ENCODE assay signal across 9 cellular contexts in genomic region chr9:2837915-2838314, GRCh38. TPM values are rescaled to one million over a fixed set of nuclear protein-coding genes. Genes with fewer than 3 reads are reported as not detected.
DNase-seq lines count a peak whose midpoint lies in the region; ATAC-seq, FAIRE-seq and TF ChIP-seq lines count a peak whose summit lies in the region.
"Had no signal": no experiment of that assay in that cellular context is flagged by ENCODE, and none has a peak within 500 bp of the region (broad histone marks: within the 10 kb centered on the region; RNA-seq: fewer than 3 reads in every experiment).

No MANE protein-coding gene starts in this region.

- no peak overlapping the region for H3K9ac ChIP-seq in H1 (replicated peaks in 1 of 4; ENCODE audit: extremely low read depth in 1 of 4, low read depth in 3 of 4, low read length in 3 of 4)
- H3K9ac ChIP-seq in neural progenitor cell: no peak overlapping the region

- H4K20me1 ChIP-seq in H1 (replicated peaks in 1 of 2; ENCODE audit: control insufficient read depth in 1 of 2, insufficient read depth in 2 of 2, low read length in 2 of 2): peaks cover 11 to 14% of the 10 kb centered on the region in 2 experiments
- peaks cover 19% of the 10 kb centered on the region for H4K20me1 ChIP-seq in neural progenitor cell (ENCODE audit: low read depth)

- H3K56ac ChIP-seq in H1 (replicated peaks; ENCODE audit: insufficient read length, low read depth, low read length): no peak overlapping the region

- H3F3A ChIP-seq in neural progenitor cell (ENCODE audit: low read depth): no peaks in the 10 kb centered on the region

- CTCF ChIA-PET in CD4-positive, alpha-beta memory T cell (lab: Charles Lee; ENCODE audit: partially characterized antibody): no interaction called here
- CTCF ChIA-PET in H1 (lab: Charles Lee; ENCODE audit: partially characterized antibody): no interaction called here

- no peak overlapping the region for H3K23ac ChIP-seq in H1 (ENCODE audit: insufficient read length)

- no peak for DNase-seq in CD4-positive, alpha-beta memory T cell
- DNase-seq in NCI-H526 (lab: John Stamatoyannopoulos, UW) (peak; percentile 12 to 16), H1 (ENCODE audit: low read depth in 1 of 2, low spot score in 2 of 2) (no peak), neural progenitor cell (ENCODE audit: low spot score) (no peak), EL (no peak), NCI-H1092 treated with DMSO at 0.1 percent for 48 hours (lab: John Stamatoyannopoulos, UW) (no peak)
- DNase-seq: caudate nucleus had no signal

- TF ChIP-seq EP300 in H1 (IDR thresholded peaks at IDR 0.05; ENCODE audit: borderline replicate concordance in 1 of 2, low read depth in 2 of 2, low read length in 2 of 2): no peak

- H3K36me3 ChIP-seq in CD4-positive, alpha-beta memory T cell (ENCODE audit: insufficient read depth, low read length): peaks cover 20% of the 10 kb centered on the region
- peaks cover 12 to 46% (median 36%) of the 10 kb centered on the region in 4 experiments for H3K36me3 ChIP-seq in H1 (ENCODE audit: control insufficient read depth in 2 of 4, insufficient read depth in 4 of 4, low read length in 3 of 4)
- peaks cover 11% of the 10 kb centered on the region for H3K36me3 ChIP-seq in neural progenitor cell

- no peak overlapping the region for H2AFZ ChIP-seq in H1 (ENCODE audit: low read length)
- no peak overlapping the region for H2AFZ ChIP-seq in neural progenitor cell (replicated peaks)

- no peak overlapping the region for H3K4me2 ChIP-seq in H1 (ENCODE audit: insufficient read depth in 1 of 2, low read depth in 2 of 2, low read length in 2 of 2)
- H3K4me2 ChIP-seq in neural progenitor cell: no peak overlapping the region

- no peaks in the 10 kb centered on the region for H3K27me3 Mint-ChIP-seq in CD4-positive, alpha-beta memory T cell
- H3K27me3 Mint-ChIP-seq in neural progenitor cell (ENCODE audit: insufficient read depth, low read depth): no peaks in the 10 kb centered on the region

- peak overlapping the region in 4 of 7 donors; percentile 17 to 84 (median 51) for H3K27ac Mint-ChIP-seq in CD4-positive, alpha-beta memory T cell
- H3K27ac Mint-ChIP-seq in neural progenitor cell: no peak overlapping the region

- H3K79me1 ChIP-seq in H1 (ENCODE audit: low read depth, low read length): no peaks in the 10 kb centered on the region; the same call in 1 of the 2 replicates

- no peak overlapping the region for H2BK5ac ChIP-seq in H1 (ENCODE audit: low read depth, low read length)

- TF ChIP-seq POLR2A in H1 (IDR thresholded peaks at IDR 0.05; ENCODE audit: control extremely low read depth in 1 of 2, low read depth in 2 of 2, low read length in 2 of 2): no peak

- H3K4me3 ChIP-seq in CD4-positive, alpha-beta memory T cell (ENCODE audit: low read length in 2 of 2): no peak overlapping the region
- H3K4me3 ChIP-seq in H1 (ENCODE audit: extremely low read depth in 1 of 4, insufficient read depth in 2 of 4, low read depth in 3 of 4, low read length in 4 of 4): no peak overlapping the region
- H3K4me3 ChIP-seq in neural progenitor cell: no peak overlapping the region

- no peaks in the 10 kb centered on the region for H3K27me3 ChIP-seq in CD4-positive, alpha-beta memory T cell (ENCODE audit: insufficient read depth, low read length)
- H3K27me3 ChIP-seq in H1 (replicated peaks in 1 of 4; ENCODE audit: control insufficient read depth in 3 of 4, extremely low read depth in 1 of 4, insufficient read depth in 3 of 4, low read length in 3 of 4) (no peaks in the 10 kb centered on the region), neural progenitor cell (no peaks in the 10 kb centered on the region)

- peaks cover 35 to 45% of the 10 kb centered on the region in 2 donors for H3K36me3 Mint-ChIP-seq in CD4-positive, alpha-beta memory T cell
- H3K36me3 Mint-ChIP-seq in neural progenitor cell: peaks cover 10% of the 10 kb centered on the region

- H3K4me1 Mint-ChIP-seq in CD4-positive, alpha-beta memory T cell: peaks cover 16 to 30% (median 20%) of the 10 kb centered on the region in 4 donors
- no peaks in the 10 kb centered on the region for H3K4me1 Mint-ChIP-seq in neural progenitor cell

- H4K8ac ChIP-seq in H1 (ENCODE audit: extremely low read depth, insufficient read depth, low read length): no peak overlapping the region

- H2BK12ac ChIP-seq in H1 (ENCODE audit: low read depth, low read length): no peak overlapping the region

- H3K4me3 Mint-ChIP-seq in CD4-positive, alpha-beta memory T cell: peak overlapping the region in 2 of 8 donors; percentile 4 to 36
- H3K4me3 Mint-ChIP-seq in neural progenitor cell: no peak overlapping the region

- H2BK15ac ChIP-seq in H1 (ENCODE audit: low read length): no peak overlapping the region

- 92% methylated on average over 1 of the region's 1 CpG; no CpG with 5 or more reads in 1 of the 2 experiments for WGBS in H1 (ENCODE audit: extremely low coverage in 1 of 2, insufficient coverage in 1 of 2, insufficient read length in 1 of 2, insufficient replicate concordance in 2 of 2, low coverage in 1 of 2, low lambda C conversion rate in 2 of 2, missing lambda C conversion rate in 1 of 2), 2 experiments

- no peak overlapping the region for H4K5ac ChIP-seq in H1 (ENCODE audit: insufficient read length, low read depth, low read length)

- no peak overlapping the region for H2BK20ac ChIP-seq in H1 (ENCODE audit: low read length)

- H3K79me2 ChIP-seq in H1 (ENCODE audit: control insufficient read depth in 1 of 2, insufficient read depth in 2 of 2, low read length in 2 of 2) (peaks cover 31 to 74% of the 10 kb centered on the region in 2 experiments), neural progenitor cell (ENCODE audit: low read depth) (peaks cover 79% of the 10 kb centered on the region)

- no peak overlapping the region for H2AK5ac ChIP-seq in H1 (ENCODE audit: low read depth, low read length)

- FAIRE-seq in H1 (lab: Jason Lieb, UNC): peak; percentile 58

- POLR2A ChIA-PET in CD4-positive, alpha-beta memory T cell (lab: Charles Lee; ENCODE audit: partially characterized antibody): no interaction called here
- POLR2A ChIA-PET in H1 (lab: Charles Lee; ENCODE audit: partially characterized antibody): no interaction called here

- H3K4ac ChIP-seq in H1 (replicated peaks; ENCODE audit: insufficient read length, low read depth, low read length): no peak overlapping the region

- H3K18ac ChIP-seq in H1 (ENCODE audit: extremely low read depth, low read length): no peak overlapping the region

- ATAC-seq in HG02840 (IDR thresholded peaks at IDR 0.05; ENCODE audit: low FRiP score, unreplicated experiment) (no peak), HG03280 (IDR thresholded peaks at IDR 0.05; ENCODE audit: unreplicated experiment) (no peak)

- H3K9me3 Mint-ChIP-seq in CD4-positive, alpha-beta memory T cell: no peaks in the 10 kb centered on the region
- H3K9me3 Mint-ChIP-seq in neural progenitor cell: no peaks in the 10 kb centered on the region

- intact Hi-C loops in CD4-positive, alpha-beta memory T cell (cut with micrococcal nuclease): no loop called here

- no peak overlapping the region for H3K14ac ChIP-seq in H1 (ENCODE audit: insufficient read length)

- no peaks in the 10 kb centered on the region; the same call in 1 of the 2 replicates for H3K23me2 ChIP-seq in H1 (ENCODE audit: low read depth, low read length)

- TF ChIP-seq RAD21 in H1 (IDR thresholded peaks at IDR 0.05 in 1 of 2, conservative IDR thresholded peaks at IDR 0.05 in 1 of 2; ENCODE audit: low read depth in 2 of 2, low read length in 2 of 2): no peak

- TF ChIP-seq CTCF in H1 (IDR thresholded peaks at IDR 0.05; ENCODE audit: control extremely low read depth in 1 of 3, insufficient read depth in 1 of 3, low read depth in 1 of 3, low read length in 3 of 3) (no peak), neural progenitor cell (IDR thresholded peaks at IDR 0.05) (peak; percentile 31)

- no peak overlapping the region for H3K27ac ChIP-seq in CD4-positive, alpha-beta memory T cell (ENCODE audit: low read depth, low read length)
- H3K27ac ChIP-seq in H1 (ENCODE audit: low read depth, low read length) (no peak overlapping the region), neural progenitor cell (no peak overlapping the region)

- no peaks in the 10 kb centered on the region for H3K9me3 ChIP-seq in CD4-positive, alpha-beta memory T cell (ENCODE audit: control insufficient read depth in 1 of 2, low read length in 2 of 2)
- H3K9me3 ChIP-seq in H1 (ENCODE audit: insufficient read depth in 2 of 2, low read depth in 1 of 2, low read length in 1 of 2) (no peaks in the 10 kb centered on the region), neural progenitor cell (ENCODE audit: low read depth) (no peaks in the 10 kb centered on the region)

- no peak overlapping the region for H2BK120ac ChIP-seq in H1 (replicated peaks; ENCODE audit: low read depth, low read length)

- H3K4me1 ChIP-seq in CD4-positive, alpha-beta memory T cell (ENCODE audit: insufficient read depth, low read length): peaks cover 20% of the 10 kb centered on the region
- H3K4me1 ChIP-seq in H1 (replicated peaks in 1 of 4; ENCODE audit: control insufficient read depth in 3 of 4, insufficient read depth in 4 of 4, low read length in 3 of 4) (peaks cover 0 to 8% (median 2%) of the 10 kb centered on the region in 4 experiments; a peak in 2 of 7 replicates), neural progenitor cell (peaks cover 7% of the 10 kb centered on the region)

- H4K91ac ChIP-seq in H1 (replicated peaks; ENCODE audit: insufficient read length, low read length): no peak overlapping the region

TF ChIP-seq in H1, 55 proteins besides CTCF, POLR2A, EP300 and RAD21 (continues in another document):
- TF ChIP-seq TAF7 (optimal IDR thresholded peaks at IDR 0.05; ENCODE audit: borderline replicate concordance, low read depth, low read length): no peak
- TF ChIP-seq TEAD4 (IDR thresholded peaks at IDR 0.05; ENCODE audit: low read depth, low read length): no peak
- TF ChIP-seq TCF12 (IDR thresholded peaks at IDR 0.05; ENCODE audit: low read depth, low read length): no peak
- TF ChIP-seq SIX5 (IDR thresholded peaks at IDR 0.05; ENCODE audit: low read depth, low read length): no peak
- TF ChIP-seq CHD1 (IDR thresholded peaks at IDR 0.05; ENCODE audit: low read depth, low read length): no peak
- no peak for TF ChIP-seq BCL11A (IDR thresholded peaks at IDR 0.05; ENCODE audit: low read depth in 2 of 2, low read length in 2 of 2)
- no peak for TF ChIP-seq CBX5 (IDR thresholded peaks at IDR 0.05; ENCODE audit: low read depth, low read length)

RNA-seq across cellular contexts. Expression of gene PUM3, which starts 6.0 kb away (rescaled TPM):
- 10 to 100 TPM; 38.6 to 42.8 TPM for total RNA-seq in CD4-positive, alpha-beta memory T cell
- polyA plus RNA-seq in CD4-positive, alpha-beta memory T cell: 10 to 100 TPM; 17.2 to 24.0 TPM
- 85.6 and 96.2 TPM in 2 replicates for total RNA-seq in H1 (2021; fragmentation: NEBNext Ultra II Directional; extraction: Animal tissue kit (Norgen Biotek cat#: 25700))
- 13.4 and 18.8 TPM in 2 replicates for polyA plus RNA-seq in H1 (2011; rRNA removed)
- 39.5 TPM for polyA plus RNA-seq in H1 (2011; cell fraction: cytosol; rRNA removed)
- 20.2 TPM for polyA plus RNA-seq in H1 (2011; cell fraction: nucleus; rRNA removed)
- 43.4 to 94.0 TPM (median 52.3 TPM) in 4 replicates for polyA plus RNA-seq in H1 (2012, experiment 1 of 2)
- polyA plus RNA-seq in H1 (2012, experiment 2 of 2): 3.2 TPM
- 81.6 TPM for polyA plus RNA-seq in H1 (2013, experiment 1 of 2)
- 79.8 TPM for polyA plus RNA-seq in H1 (2013, experiment 2 of 2)
- 37.8 and 56.9 TPM in 2 replicates for polyA minus RNA-seq in H1 (2011; rRNA and poly(A)+ RNA removed)
- polyA minus RNA-seq in H1 (2011; cell fraction: cytosol; rRNA and poly(A)+ RNA removed): 27.0 TPM
- polyA minus RNA-seq in H1 (2011; cell fraction: nucleus; rRNA and poly(A)+ RNA removed): 97.5 TPM
- 38.7 and 58.0 TPM in 2 replicates for total RNA-seq in neural progenitor cell (ENCODE audit: low replicate concordance)

Comparison
In these comparisons a context has a peak if more than half of its experiments do, and no peak if none do; other contexts are left out.
1. DNase-seq: peak in NCI-H526 (2 of 2); none in CD4-positive, alpha-beta memory T cell (0 of 5), H1 (0 of 2), neural progenitor cell (single experiment), EL (single experiment) and NCI-H1092 treated with DMSO at 0.1 percent for 48 hours (single experiment).